8 cellular contexts compared by ENCODE assay signal in genomic region chr2:112585400-112585799, GRCh38. TPM values are rescaled to one million over a fixed set of nuclear protein-coding genes. Genes with fewer than 3 reads are reported as not detected.
DNase-seq lines count a peak whose midpoint lies in the region; ATAC-seq and TF ChIP-seq lines count a peak whose summit lies in the region.

No MANE protein-coding gene starts in this region.

- 99% methylated on average over 3 of the region's 3 CpGs for WGBS in liver

- H3K4me1 ChIP-seq in ascending aorta (peaks cover 4 to 13% of the 10 kb centered on the region in 2 donors), liver (ENCODE audit: control insufficient read depth in 4 of 4, insufficient read depth in 4 of 4, low read length in 3 of 4) (peaks cover 5 to 31% (median 18%) of the 10 kb centered on the region in 4 donors), thoracic aorta (ENCODE audit: control insufficient read depth in 1 of 2, low read depth in 2 of 2) (peaks cover 6 to 15% of the 10 kb centered on the region in 2 donors)

- intact Hi-C loops in ascending aorta (cut with DNase I): no loop called here

- TF ChIP-seq RAD21 in liver (IDR thresholded peaks at IDR 0.05): no peak

- TF ChIP-seq POLR2A in GM18505 (IDR thresholded peaks at IDR 0.05; ENCODE audit: borderline replicate concordance, extremely low read depth, insufficient read depth, insufficient read length): no peak

- no peaks in the 10 kb centered on the region for H3K27me3 ChIP-seq in ascending aorta
- H3K27me3 ChIP-seq in liver (ENCODE audit: control insufficient read depth in 4 of 4, insufficient read depth in 4 of 4, low read length in 3 of 4): no peaks in the 10 kb centered on the region
- H3K27me3 ChIP-seq in thoracic aorta (replicated peaks; ENCODE audit: insufficient read depth): no peaks in the 10 kb centered on the region

- H3K9me3 ChIP-seq in ascending aorta: no peaks in the 10 kb centered on the region
- H3K9me3 ChIP-seq in liver (ENCODE audit: control insufficient read depth in 4 of 4, low read length in 3 of 4): no peaks in the 10 kb centered on the region
- H3K9me3 ChIP-seq in thoracic aorta: no peaks in the 10 kb centered on the region

- ATAC-seq in thoracic aorta (ENCODE audit: insufficient number of reproducible peaks, low FRiP score, low read depth) (no peak), GM18505 (IDR thresholded peaks at IDR 0.05; ENCODE audit: unreplicated experiment) (no peak), GM21526 (IDR thresholded peaks at IDR 0.05; ENCODE audit: low FRiP score, unreplicated experiment) (no peak)

- H3K27ac ChIP-seq in ascending aorta (peak overlapping the region; percentile 92 to 95), liver (ENCODE audit: low read depth in 1 of 2, low read length in 2 of 2) (no peak overlapping the region), thoracic aorta (peak overlapping the region; percentile 90 to 93)

- H3K4me3 ChIP-seq in ascending aorta (peak overlapping the region; percentile 69 to 78), liver (ENCODE audit: low read depth in 1 of 3, low read length in 3 of 3) (peak overlapping the region in 2 of 3 donors; percentile 66 to 98), thoracic aorta (peak overlapping the region; percentile 72)

- peak; percentile 40 for DNase-seq in activated CD8-positive, alpha-beta memory T cell treated with anti-CD3 and anti-CD28 coated beads, Interleukin-2, amount 50 U/mL, for 48 hours
- DNase-seq in activated CD8-positive, alpha-beta memory T cell treated with anti-CD3 and anti-CD28 coated beads for 24 hours: no peak
- DNase-seq in ascending aorta (ENCODE audit: low spot score in 2 of 2) (peak in 1 of 2 donors; percentile 53), thoracic aorta (ENCODE audit: low spot score) (no peak), NCI-H2029 (lab: John Stamatoyannopoulos, UW) (no peak)

- H3K36me3 ChIP-seq in ascending aorta (peaks cover 4 to 29% of the 10 kb centered on the region in 2 donors), liver (ENCODE audit: control insufficient read depth in 4 of 4, insufficient read depth in 3 of 4, low read depth in 1 of 4, low read length in 3 of 4) (peaks cover 0 to 5% (median 0%) of the 10 kb centered on the region in 4 donors), thoracic aorta (peaks cover 4% of the 10 kb centered on the region)

- TF ChIP-seq CTCF in ascending aorta (IDR thresholded peaks at IDR 0.05) (no peak), liver (IDR thresholded peaks at IDR 0.05; ENCODE audit: low read depth, low read length, missing input control) (no peak), thoracic aorta (IDR thresholded peaks at IDR 0.05) (no peak)

- H3K9ac ChIP-seq in liver (ENCODE audit: low read depth in 1 of 2, low read length in 2 of 2): peak overlapping the region in 1 of 2 donors; percentile 87

TF ChIP-seq in liver, 16 proteins besides CTCF, POLR2A, EP300 and RAD21:
- TF ChIP-seq SP1 (IDR thresholded peaks at IDR 0.05): no peak
- no peak for TF ChIP-seq HNF4A (conservative IDR thresholded peaks at IDR 0.05)
- no peak for TF ChIP-seq TAF1 (conservative IDR thresholded peaks at IDR 0.05)
- TF ChIP-seq EGR1 (IDR thresholded peaks at IDR 0.05; ENCODE audit: low read depth in 2 of 2): no peak
- TF ChIP-seq MAX (IDR thresholded peaks at IDR 0.05): no peak
- TF ChIP-seq JUND (IDR thresholded peaks at IDR 0.05): no peak
- TF ChIP-seq, protein P1, sequence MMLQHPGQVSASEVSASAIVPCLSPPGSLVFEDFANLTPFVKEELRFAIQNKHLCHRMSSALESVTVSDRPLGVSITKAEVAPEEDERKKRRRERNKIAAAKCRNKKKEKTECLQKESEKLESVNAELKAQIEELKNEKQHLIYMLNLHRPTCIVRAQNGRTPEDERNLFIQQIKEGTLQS (IDR thresholded peaks at IDR 0.05): no peak
- TF ChIP-seq GABPA (IDR thresholded peaks at IDR 0.05 in 1 of 2, conservative IDR thresholded peaks at IDR 0.05 in 1 of 2): no peak
- no peak for TF ChIP-seq FOXA1 (IDR thresholded peaks at IDR 0.05)
- no peak for TF ChIP-seq YY1 (IDR thresholded peaks at IDR 0.05)
- no peak for TF ChIP-seq ZBTB33 (IDR thresholded peaks at IDR 0.05)
- no peak for TF ChIP-seq RXRA (IDR thresholded peaks at IDR 0.05)
- no peak for TF ChIP-seq FOXA2 (IDR thresholded peaks at IDR 0.05)

RNA-seq across cellular contexts. Expression of gene CHCHD5, which starts 1.0 kb away (rescaled TPM):
- total RNA-seq in ascending aorta: 26.5 TPM
- 1 to 10 TPM; 5.0 to 5.8 TPM for total RNA-seq in liver
- 10 to 100 TPM; 36.6 to 59.9 TPM for polyA plus RNA-seq in liver
- 1 to 10 TPM; 6.8 to 8.3 TPM for total RNA-seq in thoracic aorta

RNA-seq across cellular contexts. Expression of gene POLR1B, which starts 43.1 kb away (rescaled TPM):
- total RNA-seq in ascending aorta (3.6 TPM), liver (10 to 100 TPM; 13.1 to 23.8 TPM), thoracic aorta (10 to 100 TPM; 12.5 to 30.8 TPM)
- polyA plus RNA-seq in liver: 1 to 10 TPM; 6.5 to 8.5 TPM

Comparison
In these comparisons a context has a peak if more than half of its experiments do, and no peak if none do; other contexts are left out.
1. H3K27ac ChIP-seq: peak in ascending aorta (2 of 2) and thoracic aorta (2 of 2); none in liver (0 of 2).
2. Peak in every context shown above with its lines, with median percentiles within 50 percentile points of each other: H3K4me3 ChIP-seq.